Comparison of ENCODE assay signal across 11 cellular contexts in the genomic region with DNA sequence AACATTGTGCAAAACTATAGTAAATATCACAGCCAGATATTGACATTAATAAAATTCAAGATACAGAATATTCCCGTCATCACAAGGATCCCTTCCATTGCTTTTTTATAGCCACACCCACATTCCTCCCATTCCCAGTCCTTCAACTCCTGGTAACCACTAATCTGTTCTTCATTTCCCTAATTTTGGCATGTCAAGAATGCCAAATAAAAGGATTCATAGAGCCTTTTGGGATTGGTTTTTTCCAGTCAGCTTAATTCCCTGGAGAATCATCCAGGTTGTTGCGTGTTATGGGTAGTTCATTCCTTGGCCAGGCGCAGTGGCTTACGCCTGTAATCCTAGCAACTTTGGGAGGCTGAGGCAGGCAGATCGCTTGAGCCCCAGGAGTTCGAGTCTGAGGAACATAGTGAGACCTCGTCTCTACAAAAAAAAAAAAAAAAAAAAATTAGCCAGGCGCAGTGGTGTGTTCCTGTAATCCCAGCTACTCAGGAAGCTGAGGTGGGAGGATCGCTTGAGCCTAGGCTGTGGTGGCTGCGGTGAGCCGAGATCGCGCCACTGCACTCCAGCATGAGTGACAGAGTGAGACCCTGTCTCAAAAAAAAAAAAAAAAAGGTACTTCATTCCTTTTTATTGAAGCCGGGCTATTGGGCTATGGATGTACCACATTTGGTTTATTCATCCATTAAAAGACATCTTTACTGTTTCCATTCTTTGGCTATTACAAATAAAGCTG. TPM values are rescaled to one million over a fixed set of nuclear protein-coding genes. Genes with fewer than 3 reads are reported as not detected.
DNase-seq lines count a peak whose midpoint lies in the region; ATAC-seq and TF ChIP-seq lines count a peak whose summit lies in the region.
"Had no signal": no experiment of that assay in that cellular context is flagged by ENCODE, and none has a peak within 500 bp of the region (broad histone marks: within the 10 kb centered on the region; RNA-seq: fewer than 3 reads in every experiment).

No MANE protein-coding gene starts in this region.

- no peaks in the 10 kb centered on the region for H3K9me2 ChIP-seq in DOHH2 (replicated peaks; ENCODE audit: control insufficient read depth, low read length)

- peaks cover 28% of the 10 kb centered on the region for H3K4me1 Mint-ChIP-seq in neural crest cell
- H3K4me1 Mint-ChIP-seq in natural killer cell, result peaks cover 33 to 35% of the 10 kb centered on the region in 2 donors

- H3K4me3 ChIP-seq in DOHH2 (ENCODE audit: low read length) (0 out of 2 replicates have a peak overlapping the region, but pooled peaks have one; percentile 8), ovary (no peak overlapping the region)
- H3K4me3 ChIP-seq: right atrium auricular region had no signal

- ATAC-seq in GM18519 (IDR thresholded peaks at IDR 0.05; ENCODE audit: low FRiP score, unreplicated experiment), result no peak
- no peak for ATAC-seq in natural killer cell
- ATAC-seq: stimulated activated memory B cell treated with anti-CD40 and anti-IgM and Interleukin-4, amounts not matched to agents 10 μg/mL and 1 μg/mL and 100 μg/mL, for 72 hours had no signal

- no peak for TF ChIP-seq POLR2A in ovary (IDR thresholded peaks at IDR 0.05)

- H3K4me2 ChIP-seq in DOHH2 (ENCODE audit: low read length), result peak overlapping the region; percentile 33

- TF ChIP-seq CTCF in DOHH2 (IDR thresholded peaks at IDR 0.05; ENCODE audit: low read depth, low read length, poor library complexity, severe bottlenecking) (no peak), neural crest cell (conservative IDR thresholded peaks at IDR 0.05) (no peak), natural killer cell (IDR thresholded peaks at IDR 0.05) (no peak), ovary (IDR thresholded peaks at IDR 0.05) (no peak)

- peaks cover 72% of the 10 kb centered on the region for H3K79me2 ChIP-seq in DOHH2 (ENCODE audit: control insufficient read depth, low read length)

- H4K20me1 ChIP-seq in DOHH2 (ENCODE audit: control insufficient read depth, insufficient read depth, low read depth, low read length), result peaks cover 8% of the 10 kb centered on the region; the same call in 1 of the 2 replicates

- intact Hi-C loops in natural killer cell (cut with micrococcal nuclease) (loop anchor here (10.0 kb wide), 1 partner anchor 506 kb away; a partner anchor contains a TSS), ovary (cut with DNase I) (loop anchor here in 1 of 4 donors (10.0 kb wide), 1 partner anchor 376 kb away; no protein-coding TSS in a partner anchor)

- 75 to 79% (median 75%) methylated on average over 14 of the region's 14 CpGs for WGBS in ovary, 3 donors

- H3K27me3 ChIP-seq in DOHH2 (ENCODE audit: control insufficient read depth, low read length) (no peaks in the 10 kb centered on the region), ovary (no peaks in the 10 kb centered on the region)
- H3K27me3 ChIP-seq: right atrium auricular region had no signal

- H3K36me3 Mint-ChIP-seq in neural crest cell (ENCODE audit: low read depth), result peaks cover 3% of the 10 kb centered on the region
- no peaks in the 10 kb centered on the region for H3K36me3 Mint-ChIP-seq in natural killer cell

- H3F3A ChIP-seq in DOHH2 (ENCODE audit: control insufficient read depth, insufficient read depth), result peaks cover 3% of the 10 kb centered on the region; the same call in 1 of the 2 replicates

- no peak overlapping the region for H3K27ac ChIP-seq in DOHH2 (ENCODE audit: low read depth, low read length)
- no peak overlapping the region for H3K27ac ChIP-seq in ovary

- H3K27ac Mint-ChIP-seq in neural crest cell (ENCODE audit: unreplicated experiment) (no peak overlapping the region), natural killer cell (no peak overlapping the region)

- H3K9me3 Mint-ChIP-seq in neural crest cell (peaks cover 2% of the 10 kb centered on the region), natural killer cell (no peaks in the 10 kb centered on the region)
- H3K9me3 Mint-ChIP-seq: stimulated activated memory B cell treated with anti-CD40 and anti-IgM and Interleukin-4, amounts not matched to agents 10 μg/mL and 1 μg/mL and 100 μg/mL, for 72 hours had no signal

- H3K9me3 ChIP-seq in DOHH2 (ENCODE audit: control insufficient read depth, insufficient read depth, low read length) (no peaks in the 10 kb centered on the region), ovary (no peaks in the 10 kb centered on the region)
- H3K9me3 ChIP-seq: right atrium auricular region had no signal

- TF ChIP-seq EP300 in ovary (IDR thresholded peaks at IDR 0.05), result no peak

- H3K4me1 ChIP-seq in DOHH2 (ENCODE audit: control insufficient read depth, low read length), result peaks cover 39% of the 10 kb centered on the region
- H3K4me1 ChIP-seq in ovary (ENCODE audit: insufficient read depth), result peaks cover 2% of the 10 kb centered on the region

- peak; percentile 36 to 41 for DNase-seq in Kasumi-1 (lab: John Stamatoyannopoulos, UW)
- DNase-seq in astrocyte of the hippocampus (ENCODE audit: low read depth, low spot score), result peak; percentile 52
- no peak for DNase-seq in neural crest cell (ENCODE audit: low read depth, low spot score)
- DNase-seq in natural killer cell, result no peak
- DNase-seq in HUDEP-2 (lab: John Stamatoyannopoulos, UW; ENCODE audit: unreplicated experiment in 76 of 76), result no peak
- no peak for DNase-seq in ovary
- DNase-seq: activated CD4-positive, CD25-positive, alpha-beta regulatory T cell had no signal

- H3K4me3 Mint-ChIP-seq in neural crest cell, result peak overlapping the region; percentile 81
- no peak overlapping the region for H3K4me3 Mint-ChIP-seq in natural killer cell
- H3K4me3 Mint-ChIP-seq: stimulated activated memory B cell treated with anti-CD40 and anti-IgM and Interleukin-4, amounts not matched to agents 10 μg/mL and 1 μg/mL and 100 μg/mL, for 72 hours had no signal

- peaks cover 7% of the 10 kb centered on the region for H3K27me3 Mint-ChIP-seq in neural crest cell (ENCODE audit: low read depth)
- H3K27me3 Mint-ChIP-seq in natural killer cell (ENCODE audit: low read depth in 2 of 2), result no peaks in the 10 kb centered on the region
- H3K27me3 Mint-ChIP-seq: stimulated activated memory B cell treated with anti-CD40 and anti-IgM and Interleukin-4, amounts not matched to agents 10 μg/mL and 1 μg/mL and 100 μg/mL, for 72 hours had no signal

- H3K36me3 ChIP-seq in DOHH2 (ENCODE audit: control insufficient read depth, low read length) (peaks cover 22% of the 10 kb centered on the region), ovary (no peaks in the 10 kb centered on the region)
- H3K36me3 ChIP-seq: right atrium auricular region had no signal

RNA-seq across cellular contexts. Expression of a gene that starts 2.7 kb away (rescaled TPM):
- 102 and 116 TPM in 2 replicates for total RNA-seq in neural crest cell
- 10 to 100 TPM; 69.2 to 86.7 (median 81.4) TPM for total RNA-seq in natural killer cell
- total RNA-seq in ovary, result 10 to 100 TPM; 25.9 to 84.6 (median 59.3) TPM
- 10 to 100 TPM; 24.4 to 49.2 TPM for polyA plus RNA-seq in ovary

RNA-seq across cellular contexts. Expression of a gene that starts 27.1 kb away (rescaled TPM):
- 87.2 and 88.9 TPM in 2 replicates for total RNA-seq in neural crest cell
- total RNA-seq in natural killer cell, result 100 to 1,000 TPM in 1 of 3 donors, 10 to 100 TPM in 2; 93.1 to 101 (median 94.1) TPM
- 100 to 1,000 TPM in 2 of 7 donors, 10 to 100 TPM in 5; 74.9 to 155 (median 95.9) TPM for total RNA-seq in ovary
- polyA plus RNA-seq in ovary, result 100 to 1,000 TPM in 1 of 2 donors, 10 to 100 TPM in 1; 79.3 to 106 TPM

RNA-seq across cellular contexts. Expression of a gene that starts 35.4 kb away (rescaled TPM):
- total RNA-seq in neural crest cell (104 and 111 TPM in 2 replicates), natural killer cell (10 to 100 TPM; 67.8 to 85.5 (median 84.5) TPM), ovary (10 to 100 TPM; 33.6 to 78.4 (median 53.4) TPM)
- 10 to 100 TPM; 39.2 to 43.4 TPM for polyA plus RNA-seq in ovary

Comparison
In these comparisons a context has a peak if more than half of its experiments do, and no peak if none do; other contexts are left out.
1. DNase-seq: peak in Kasumi-1 (2 of 2) and astrocyte of the hippocampus (single experiment); none in neural crest cell (single experiment), natural killer cell (single experiment), HUDEP-2 (0 of 76) and ovary (0 of 5).